16 cellular contexts compared by ENCODE assay signal in the genomic region with DNA sequence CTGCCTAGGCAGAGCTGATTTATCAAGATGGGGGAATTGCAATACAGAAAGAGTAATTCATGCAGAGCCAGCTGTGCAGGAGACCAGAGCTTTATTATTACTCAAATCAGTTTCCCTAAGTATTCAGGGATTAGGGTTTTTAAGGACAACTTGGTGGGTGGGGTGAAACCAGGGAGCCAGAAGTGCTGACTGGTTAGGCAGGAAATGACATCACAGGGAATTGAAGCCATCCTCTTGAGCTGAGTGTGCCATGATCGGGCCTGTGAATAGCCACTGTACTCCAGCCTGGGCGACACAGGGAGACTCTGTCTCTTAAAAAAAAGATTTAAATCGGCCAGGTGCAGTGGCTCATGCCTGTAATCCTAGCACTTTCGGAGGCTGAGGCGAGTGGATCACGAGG. TPM values are rescaled to one million over a fixed set of nuclear protein-coding genes. Genes with fewer than 3 reads are reported as not detected.
DNase-seq lines count a peak whose midpoint lies in the region; ATAC-seq, FAIRE-seq and TF ChIP-seq lines count a peak whose summit lies in the region.
"Had no signal": no experiment of that assay in that cellular context is flagged by ENCODE, and none has a peak within 500 bp of the region (broad histone marks: within the 10 kb centered on the region; RNA-seq: fewer than 3 reads in every experiment).

No MANE protein-coding gene starts in this region.

- POLR2A ChIA-PET in A673 (lab: Charles Lee; ENCODE audit: low non-redundant PET): no interaction called here

- H3K4me3 Mint-ChIP-seq in H9: no peak overlapping the region
- H3K4me3 Mint-ChIP-seq: activated T-cell treated with anti-CD3 and anti-CD28 coated beads, Interleukin-2, amount 50 U/mL, for 72 hours had no signal

- intact Hi-C loops in A673 (cut with micrococcal nuclease; ENCODE audit: unreplicated experiment): loop anchor here (10.0 kb wide), 1 partner anchor 450 kb away; a partner anchor contains a TSS

- H3K23ac ChIP-seq in H9 (ENCODE audit: insufficient read length, low read depth, low read length): no peak overlapping the region

- H3K14ac ChIP-seq in H9 (ENCODE audit: insufficient read depth, low read length): no peak overlapping the region

- BruUV-seq in A673 (replicated peaks; lab: Mats Ljungman, UMichigan): no TSS peak

- no peak overlapping the region for H4K91ac ChIP-seq in H9 (ENCODE audit: insufficient read length, low read depth, low read length)

- no peak overlapping the region for H3K56ac ChIP-seq in H9 (ENCODE audit: insufficient read length, low read depth, low read length)

- no peak overlapping the region for H3K4me2 ChIP-seq in H9 (ENCODE audit: insufficient read depth, insufficient read length, low read length)
- no peak overlapping the region for H3K4me2 ChIP-seq in fibroblast of lung (ENCODE audit: extremely low read depth, insufficient read depth, low read length)

- H3T11ph ChIP-seq in H9 (ENCODE audit: low read length): no peak overlapping the region

- CTCF ChIA-PET in A673 (lab: Charles Lee): interaction anchor here (0.6 to 0.8 kb wide), 2 partner anchors 87 to 120 kb away, joined by 3 to 8 read pairs; no protein-coding TSS in a partner anchor

- H3K27me3 ChIP-seq in A673 (replicated peaks; ENCODE audit: insufficient read depth, low read depth, low read length, poor library complexity) (no peaks in the 10 kb centered on the region), H9 (ENCODE audit: insufficient read depth, low read length) (no peaks in the 10 kb centered on the region), fibroblast of lung (ENCODE audit: control insufficient read depth, insufficient read depth, low read length) (no peaks in the 10 kb centered on the region), small intestine (ENCODE audit: control insufficient read depth in 2 of 2, insufficient read depth in 2 of 2, low read length in 2 of 2) (no peaks in the 10 kb centered on the region)
- H3K27me3 ChIP-seq: thyroid gland had no signal

- H3K9ac ChIP-seq in H9 (ENCODE audit: extremely low read depth, insufficient read length, low read length): no peak overlapping the region
- H3K9ac ChIP-seq in SK-N-MC (ENCODE audit: insufficient read length): no peak overlapping the region
- no peak overlapping the region for H3K9ac ChIP-seq in fibroblast of lung (ENCODE audit: insufficient read depth, low read length)

- ATAC-seq in HG03460 (IDR thresholded peaks at IDR 0.05; ENCODE audit: unreplicated experiment): no peak
- ATAC-seq: activated T-cell treated with anti-CD3 and anti-CD28 coated beads, Interleukin-2, amount 50 U/mL, for 72 hours had no signal

- H3K36me3 ChIP-seq in A673 (ENCODE audit: insufficient read depth, low read length, poor library complexity, severe bottlenecking) (no peaks in the 10 kb centered on the region), SK-N-MC (ENCODE audit: insufficient read depth, low read length) (no peaks in the 10 kb centered on the region), fibroblast of lung (ENCODE audit: control insufficient read depth, insufficient read depth, low read length) (no peaks in the 10 kb centered on the region), small intestine (ENCODE audit: control insufficient read depth in 2 of 2, insufficient read depth in 2 of 2, low read length in 2 of 2) (peaks cover 0 to 4% of the 10 kb centered on the region in 2 donors)
- H3K36me3 ChIP-seq: thyroid gland had no signal

- H3K23me2 ChIP-seq in H9 (ENCODE audit: insufficient read length, low read depth, low read length, poor library complexity, severe bottlenecking): no peaks in the 10 kb centered on the region

- no peak overlapping the region for H2BK15ac ChIP-seq in H9 (ENCODE audit: low read depth, low read length)

- FAIRE-seq in small intestine (lab: Jason Lieb, UNC): no peak

- no CpG with 5 or more reads among the region's 6 CpGs for WGBS in H9 (ENCODE audit: extremely low coverage, insufficient read length, low lambda C conversion rate)
- WGBS in small intestine, 3 donors: 84 to 98% (median 93%) methylated on average over 6 of the region's 6 CpGs

- peak; percentile 84 for DNase-seq in A673 (ENCODE audit: low spot score)
- DNase-seq in H9: no peak
- peak; percentile 37 for DNase-seq in SK-N-MC (ENCODE audit: low read depth, low spot score)
- DNase-seq in fibroblast of lung (ENCODE audit: low read depth in 2 of 2): peak; percentile 22 to 42
- no peak for DNase-seq in putamen (ENCODE audit: low spot score)
- no peak for DNase-seq in ecto neural progenitor cell (ENCODE audit: low spot score)
- no peak for DNase-seq in small intestine
- DNase-seq: activated CD4-positive, alpha-beta T cell treated with anti-CD3 and anti-CD28 coated beads for 48 hours; activated T-cell treated with anti-CD3 and anti-CD28 coated beads, Interleukin-2, amount 50 U/mL, for 72 hours; effector CD4-positive, alpha-beta T cell; NCI-H1092 treated with DMSO at 0.1 percent for 48 hours; NCI-H446; OCI-M1; retina; thyroid gland had no signal

- H3K36me3 Mint-ChIP-seq in H9 (ENCODE audit: insufficient read depth in 1 of 3, low read depth in 3 of 3): no peaks in the 10 kb centered on the region

- H2AFZ ChIP-seq in H9 (ENCODE audit: low read length): no peak overlapping the region
- H2AFZ ChIP-seq in fibroblast of lung (ENCODE audit: low read length): no peak overlapping the region

- H3K4me3 ChIP-seq in A673 (ENCODE audit: low read depth, low read length, poor library complexity, severe bottlenecking) (no peak overlapping the region), SK-N-MC (peak overlapping the region; percentile 40), fibroblast of lung (replicated peaks in 1 of 4; ENCODE audit: control extremely low read depth in 1 of 4, insufficient read depth in 1 of 4, low read depth in 3 of 4, low read length in 4 of 4) (no peak overlapping the region), small intestine (ENCODE audit: low read depth in 1 of 2, low read length in 2 of 2) (no peak overlapping the region)
- H3K4me3 ChIP-seq: thyroid gland had no signal

- H3K27ac ChIP-seq in A673 (ENCODE audit: low read depth, low read length, poor library complexity, severe bottlenecking) (peak overlapping the region; percentile 52), H9 (ENCODE audit: insufficient read length, low read depth, low read length) (no peak overlapping the region), SK-N-MC (peak overlapping the region; percentile 96), fibroblast of lung (ENCODE audit: insufficient read depth, low read length) (peak overlapping the region; percentile 20), small intestine (ENCODE audit: low read depth in 1 of 2, low read length in 1 of 2) (no peak overlapping the region)
- H3K27ac ChIP-seq: thyroid gland had no signal

- H3K79me2 ChIP-seq in H9 (ENCODE audit: insufficient read depth, low read length) (no peaks in the 10 kb centered on the region), fibroblast of lung (ENCODE audit: control insufficient read depth, insufficient read depth, low read length) (no peaks in the 10 kb centered on the region)

- no peak overlapping the region for H2BK5ac ChIP-seq in H9 (ENCODE audit: insufficient read length, low read length)

- H4K20me1 ChIP-seq in H9 (ENCODE audit: control insufficient read depth, insufficient read depth, insufficient read length) (no peaks in the 10 kb centered on the region), fibroblast of lung (ENCODE audit: control insufficient read depth, extremely low read depth, insufficient read depth, low read length) (no peaks in the 10 kb centered on the region)

- H3K9me3 Mint-ChIP-seq in H9: no peaks in the 10 kb centered on the region
- H3K9me3 Mint-ChIP-seq: activated T-cell treated with anti-CD3 and anti-CD28 coated beads, Interleukin-2, amount 50 U/mL, for 72 hours had no signal

- H3K27me3 Mint-ChIP-seq in H9 (ENCODE audit: low read depth): no peaks in the 10 kb centered on the region

- no peaks in the 10 kb centered on the region for H3K79me1 ChIP-seq in H9 (ENCODE audit: insufficient read depth, low read depth, low read length, poor library complexity, severe bottlenecking)

- H2BK20ac ChIP-seq in H9 (ENCODE audit: low read depth, low read length, poor library complexity, severe bottlenecking): no peak overlapping the region

- H3K4me1 Mint-ChIP-seq in H9: peaks cover 5 to 13% of the 10 kb centered on the region in 2 experiments

- no peak overlapping the region for H2BK120ac ChIP-seq in H9 (ENCODE audit: low read depth, low read length, poor library complexity, severe bottlenecking)

- H2AK5ac ChIP-seq in H9 (ENCODE audit: insufficient read length, low read length): no peak overlapping the region

- no peak overlapping the region for H4K5ac ChIP-seq in H9 (ENCODE audit: insufficient read length, low read depth, low read length)

- H3K9me3 ChIP-seq in A673 (ENCODE audit: low read depth, low read length, poor library complexity, severe bottlenecking): no peaks in the 10 kb centered on the region
- H3K9me3 ChIP-seq in H9 (ENCODE audit: control insufficient read depth, low read depth, low read length): no peaks in the 10 kb centered on the region
- H3K9me3 ChIP-seq in SK-N-MC (ENCODE audit: low read depth, low read length): no peaks in the 10 kb centered on the region
- no peaks in the 10 kb centered on the region for H3K9me3 ChIP-seq in fibroblast of lung (ENCODE audit: control insufficient read depth, insufficient read depth, low read depth, low read length)
- H3K9me3 ChIP-seq in small intestine (ENCODE audit: control insufficient read depth, low read depth): no peaks in the 10 kb centered on the region
- H3K9me3 ChIP-seq: thyroid gland had no signal

- peak overlapping the region; percentile 40 to 91 (median 58); a peak in 6 of 7 replicates for H3K27ac Mint-ChIP-seq in H9
- H3K27ac Mint-ChIP-seq: activated T-cell treated with anti-CD3 and anti-CD28 coated beads, Interleukin-2, amount 50 U/mL, for 72 hours had no signal

- H3K4me1 ChIP-seq in A673 (ENCODE audit: insufficient read depth, low read length, poor library complexity, severe bottlenecking) (peaks cover 11% of the 10 kb centered on the region), H9 (ENCODE audit: insufficient read depth, low read length) (no peaks in the 10 kb centered on the region), fibroblast of lung (ENCODE audit: control insufficient read depth, extremely low read depth, insufficient read depth, low read length) (no peaks in the 10 kb centered on the region), small intestine (ENCODE audit: control insufficient read depth in 2 of 2, insufficient read depth in 1 of 2, low read depth in 1 of 2, low read length in 1 of 2) (no peaks in the 10 kb centered on the region)

- H2BK12ac ChIP-seq in H9 (ENCODE audit: insufficient read length, low read depth, low read length): no peak overlapping the region

- no peak for TF ChIP-seq CTCF in A673 (conservative IDR thresholded peaks at IDR 0.05; ENCODE audit: low read depth, low read length)
- no peak for TF ChIP-seq CTCF in H9 (conservative IDR thresholded peaks at IDR 0.05)
- TF ChIP-seq CTCF in fibroblast of lung (conservative IDR thresholded peaks at IDR 0.05 in 1 of 2, IDR thresholded peaks at IDR 0.05 in 1 of 2; ENCODE audit: low read depth in 1 of 2, low read length in 2 of 2): no peak

- no peak overlapping the region for H3K18ac ChIP-seq in H9 (ENCODE audit: insufficient read length, low read depth, low read length)

- no peak overlapping the region for H4K8ac ChIP-seq in H9 (replicated peaks; ENCODE audit: insufficient read length, low read depth, low read length)

- H3K4ac ChIP-seq in H9 (ENCODE audit: low read depth, low read length): no peak overlapping the region

RNA-seq across cellular contexts. Expression of a gene that starts 45.3 kb away (rescaled TPM):
- total RNA-seq in A673 (2021) (94.5 and 97.0 TPM in 2 replicates), H9 (2021) (51.9 and 56.4 TPM in 2 replicates), fibroblast of lung (40.8 and 48.6 TPM in 2 replicates)
- polyA plus RNA-seq in fibroblast of lung (17.7 and 38.4 TPM in 2 replicates), small intestine (10 to 100 TPM; 15.7 to 20.1 (median 17.7) TPM)
- polyA plus RNA-seq in fibroblast of lung (2012): 16.1 and 27.6 TPM in 2 replicates
- polyA minus RNA-seq in fibroblast of lung (ENCODE audit: low replicate concordance): 11.5 and 39.2 TPM in 2 replicates

Comparison
In these comparisons a context has a peak if more than half of its experiments do, and no peak if none do; other contexts are left out.
1. DNase-seq: peak in A673 (single experiment), SK-N-MC (single experiment) and fibroblast of lung (2 of 2); none in H9 (single experiment), putamen (single experiment), ecto neural progenitor cell (single experiment) and small intestine (single experiment).
2. H3K27ac ChIP-seq: peak in A673 (single experiment), SK-N-MC (single experiment) and fibroblast of lung (single experiment); none in H9 (single experiment) and small intestine (0 of 2).